Comparison of ENCODE assay signal across 8 cellular contexts in the genomic region with DNA sequence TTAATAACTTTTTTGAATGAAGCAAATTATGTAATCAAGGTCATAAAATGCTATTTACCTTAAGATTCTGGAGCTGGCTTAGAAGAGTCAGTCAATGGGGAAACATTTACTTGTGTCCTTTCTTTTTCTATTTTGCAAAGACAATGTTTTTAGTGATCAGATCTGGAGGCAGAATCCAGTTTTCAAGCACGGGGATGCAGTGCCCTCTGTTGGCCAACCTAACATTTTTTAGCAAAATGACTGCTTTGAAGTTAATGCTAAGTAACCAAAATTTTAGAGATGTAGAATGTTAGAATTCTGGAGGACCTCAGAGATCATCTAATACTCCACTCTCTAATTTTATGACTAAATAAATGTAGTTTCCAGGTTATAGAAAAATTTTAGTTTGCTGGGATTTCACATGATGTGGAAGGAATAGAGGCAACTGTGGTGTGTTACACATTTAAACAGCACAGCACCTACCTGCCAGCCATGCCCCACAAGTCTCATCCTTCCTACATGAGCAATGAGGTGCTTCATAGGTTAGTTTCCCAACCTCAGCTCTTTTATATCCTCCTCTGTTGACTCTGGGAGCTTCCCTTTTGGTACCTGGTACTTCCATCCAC. TPM values are rescaled to one million over a fixed set of nuclear protein-coding genes. Genes with fewer than 3 reads are reported as not detected.
DNase-seq lines count a peak whose midpoint lies in the region; ATAC-seq and TF ChIP-seq lines count a peak whose summit lies in the region.

No MANE protein-coding gene starts in this region.

- TF ChIP-seq EP300 in stomach (IDR thresholded peaks at IDR 0.05) = no peak

- H3K4me1 ChIP-seq in stomach = peaks cover 0 to 11% (median 3%) of the 10 kb centered on the region in 4 donors

- H3K4me3 ChIP-seq in stomach = no peak overlapping the region

- DNase-seq in GM10266 (ENCODE audit: extremely low spot score) (peak; percentile 45), NAMALWA (ENCODE audit: low spot score) (peak; percentile 53), dermis blood vessel endothelial cell (peak; percentile 72), mucosa of gallbladder (ENCODE audit: low spot score) (peak; percentile 44), stomach (peak; percentile 37), NCI-H1417 treated with DMSO at 0.1 percent for 48 hours (lab: John Stamatoyannopoulos, UW) (no peak)
- peak; percentile 81 for DNase-seq in activated CD4-positive, alpha-beta T cell treated with anti-CD3 and anti-CD28 coated beads for 48 hours

- no peaks in the 10 kb centered on the region for H3K9me3 ChIP-seq in stomach

- no peaks in the 10 kb centered on the region for H3K27me3 ChIP-seq in stomach

- no peak for ATAC-seq in GM19395 (IDR thresholded peaks at IDR 0.05; ENCODE audit: unreplicated experiment)

- TF ChIP-seq POLR2A in stomach (IDR thresholded peaks at IDR 0.05) = no peak

- intact Hi-C loops in stomach (cut with DNase I; ENCODE audit: low total_unique reads) = loop anchor here (10.0 kb wide), 1 partner anchor 195 kb away; no protein-coding TSS in a partner anchor

- 0 to 2% (median 0%) methylated on average over 1 of the region's 1 CpG for WGBS in stomach, 5 donors

- TF ChIP-seq CTCF in GM10266 (IDR thresholded peaks at IDR 0.05; ENCODE audit: control insufficient read depth, insufficient read depth, low read depth, missing control alignments) (peak; percentile 80), stomach (IDR thresholded peaks at IDR 0.05) (peak in 3 of 7 experiments; percentile 44 to 60 (median 53))

- H3K27ac ChIP-seq in stomach = no peak overlapping the region

- no peaks in the 10 kb centered on the region for H3K36me3 ChIP-seq in stomach

RNA-seq across cellular contexts. Expression of gene SLC9A4, which starts 23.6 kb away (rescaled TPM):
- total RNA-seq in dermis blood vessel endothelial cell = not detected in 2 replicates
- total RNA-seq in mucosa of gallbladder = 19.9 TPM
- total RNA-seq in stomach = 100 to 1,000 TPM in 3 of 5 donors, 10 to 100 TPM in 1, not detected in 1; 92.4 to 143 (median 117) TPM
- 10 to 100 TPM in 1 of 3 donors, 1 to 10 TPM in 2; 4.7 to 18.0 (median 8.9) TPM for polyA plus RNA-seq in stomach

RNA-seq across cellular contexts. Expression of gene IL18RAP, which starts 26.5 kb away (rescaled TPM):
- not detected in 2 replicates for total RNA-seq in dermis blood vessel endothelial cell
- 1.6 TPM for total RNA-seq in mucosa of gallbladder
- 10 to 100 TPM in 2 of 5 donors, 1 to 10 TPM in 2, not detected in 1; 1.8 to 33.3 (median 10.4) TPM for total RNA-seq in stomach
- 1 to 10 TPM in 2 of 3 donors, under 1 TPM in 1; 0.50 to 1.7 (median 1.2) TPM for polyA plus RNA-seq in stomach
